In the genomic region with DNA sequence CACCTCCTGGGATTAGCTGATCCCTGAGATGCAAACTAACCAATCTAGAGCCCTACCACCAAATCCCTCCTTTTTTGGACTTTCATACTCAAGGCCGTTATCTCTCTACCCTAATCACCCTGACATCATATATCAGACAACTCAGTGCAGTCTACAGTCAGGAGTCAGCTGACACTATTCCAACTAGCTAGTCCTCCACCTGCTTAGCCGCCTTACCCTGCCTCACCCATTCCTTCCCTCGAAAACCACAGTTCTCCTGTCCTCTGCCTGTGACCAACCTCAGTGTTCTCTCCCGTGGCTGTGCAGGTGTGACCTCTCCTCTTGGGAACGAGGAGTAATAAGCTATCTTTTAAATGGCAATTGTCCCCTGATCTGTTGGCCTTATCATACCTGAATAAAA, we compare ENCODE assay signal across 1 cellular context.
TF ChIP-seq lines count a peak whose summit lies in the region.

No MANE protein-coding gene starts in this region.

TF ChIP-seq in HepG2, 621 proteins besides CTCF, POLR2A, EP300 and RAD21:
- TF ChIP-seq ZBTB46 (CRISPR knock-in tag; IDR thresholded peaks at IDR 0.05; ENCODE audit: borderline replicate concordance) (no peak), ZNF235 (CRISPR knock-in tag; IDR thresholded peaks at IDR 0.05; ENCODE audit: borderline replicate concordance) (no peak), MEF2D (CRISPR knock-in tag; IDR thresholded peaks at IDR 0.05) (no peak), ZSCAN30 (CRISPR knock-in tag; IDR thresholded peaks at IDR 0.05) (no peak), NR2F6 (IDR thresholded peaks at IDR 0.05) (no peak), NR2F6 (CRISPR knock-in tag; IDR thresholded peaks at IDR 0.05) (no peak)
